In genomic region chr13:20565120-20565736, GRCh38 we compare ENCODE assay signal across 16 cellular contexts. TPM values are rescaled to one million over a fixed set of nuclear protein-coding genes. Genes with fewer than 3 reads are reported as not detected.
DNase-seq lines count a peak whose midpoint lies in the region; ATAC-seq and TF ChIP-seq lines count a peak whose summit lies in the region.
"Had no signal": no experiment of that assay in that cellular context is flagged by ENCODE, and none has a peak within 500 bp of the region (broad histone marks: within the 10 kb centered on the region; RNA-seq: fewer than 3 reads in every experiment).

No MANE protein-coding gene starts in this region.

- POLR2A ChIA-PET in activated CD4-positive, alpha-beta T cell treated with anti-CD3 and anti-CD28 coated beads for 36 hours (lab: Charles Lee): no interaction called here

- no peak for TF ChIP-seq CTCF in natural killer cell (IDR thresholded peaks at IDR 0.05)

- intact Hi-C loops in activated CD4-positive, alpha-beta T cell treated with anti-CD3 and anti-CD28 coated beads for 36 hours (cut with DNase I, micrococcal nuclease): loop anchor here (5.0 to 10.0 kb wide), 2 partner anchors 140 to 892 kb away; partner anchors contain the start of genes IL17D (in 1 of the 2) and ZDHHC20 (in 1 of the 2)
- intact Hi-C loops in activated CD4-positive, alpha-beta T cell treated with anti-CD3 and anti-CD28 coated beads, Interleukin-2, amount 10 ng/mL, durations not matched to agents 24 days and 14 days (cut with micrococcal nuclease): no loop called here
- intact Hi-C loops in natural killer cell (cut with micrococcal nuclease): no loop called here

- peak overlapping the region; percentile 42 for H3K27ac Mint-ChIP-seq in activated CD4-positive, alpha-beta T cell treated with anti-CD3 and anti-CD28 coated beads for 36 hours
- no peak overlapping the region for H3K27ac Mint-ChIP-seq in activated CD4-positive, alpha-beta T cell treated with anti-CD3 and anti-CD28 coated beads, Interleukin-2, amount 10 ng/mL, durations not matched to agents 24 days and 14 days
- H3K27ac Mint-ChIP-seq in activated naive CD8-positive, alpha-beta T cell treated with anti-CD3 and anti-CD28 coated beads, Interleukin-2, amount 50 U/mL, for 24 hours: no peak overlapping the region
- peak overlapping the region in 1 of 2 donors; percentile 34 for H3K27ac Mint-ChIP-seq in natural killer cell

- peaks cover 10% of the 10 kb centered on the region for H3K4me1 Mint-ChIP-seq in activated CD4-positive, alpha-beta T cell treated with anti-CD3 and anti-CD28 coated beads for 36 hours
- H3K4me1 Mint-ChIP-seq in activated CD4-positive, alpha-beta T cell treated with anti-CD3 and anti-CD28 coated beads, Interleukin-2, amount 10 ng/mL, durations not matched to agents 24 days and 14 days: peaks cover 20% of the 10 kb centered on the region
- H3K4me1 Mint-ChIP-seq in activated naive CD8-positive, alpha-beta T cell treated with anti-CD3 and anti-CD28 coated beads, Interleukin-2, amount 50 U/mL, for 24 hours: peaks cover 16% of the 10 kb centered on the region
- peaks cover 14 to 17% of the 10 kb centered on the region in 2 donors for H3K4me1 Mint-ChIP-seq in natural killer cell

- H3K4me3 Mint-ChIP-seq in activated CD4-positive, alpha-beta T cell treated with anti-CD3 and anti-CD28 coated beads for 36 hours: peak overlapping the region; percentile 81
- no peak overlapping the region for H3K4me3 Mint-ChIP-seq in activated CD4-positive, alpha-beta T cell treated with anti-CD3 and anti-CD28 coated beads, Interleukin-2, amount 10 ng/mL, durations not matched to agents 24 days and 14 days
- H3K4me3 Mint-ChIP-seq in activated naive CD8-positive, alpha-beta T cell treated with anti-CD3 and anti-CD28 coated beads, Interleukin-2, amount 50 U/mL, for 24 hours: peak overlapping the region; percentile 44
- peak overlapping the region; percentile 56 for H3K4me3 Mint-ChIP-seq in natural killer cell

- peaks cover 9% of the 10 kb centered on the region for H3K9me3 Mint-ChIP-seq in activated CD4-positive, alpha-beta T cell treated with anti-CD3 and anti-CD28 coated beads for 36 hours (ENCODE audit: low read depth)
- H3K9me3 Mint-ChIP-seq in activated CD4-positive, alpha-beta T cell treated with anti-CD3 and anti-CD28 coated beads, Interleukin-2, amount 10 ng/mL, durations not matched to agents 24 days and 14 days: peaks cover 8% of the 10 kb centered on the region
- H3K9me3 Mint-ChIP-seq in activated naive CD8-positive, alpha-beta T cell treated with anti-CD3 and anti-CD28 coated beads, Interleukin-2, amount 50 U/mL, for 24 hours: peaks cover 15% of the 10 kb centered on the region
- H3K9me3 Mint-ChIP-seq in natural killer cell: peaks cover 2 to 3% of the 10 kb centered on the region in 2 donors

- DNase-seq in activated CD4-positive, alpha-beta T cell treated with anti-CD3 and anti-CD28 coated beads for 36 hours: peak; percentile 20
- DNase-seq in activated CD4-positive, alpha-beta T cell treated with anti-CD3 and anti-CD28 coated beads, Interleukin-2, amount 10 ng/mL, durations not matched to agents 24 days and 14 days: no peak
- DNase-seq in HT-29 (ENCODE audit: low spot score) (peak; percentile 19), natural killer cell (no peak), inferior parietal cortex (ENCODE audit: extremely low spot score) (no peak), caudate nucleus (lab: John Stamatoyannopoulos, UW) (no peak)
- no peak for DNase-seq in activated naive CD8-positive, alpha-beta T cell treated with anti-CD3 and anti-CD28 coated beads, Interleukin-2, amount 50 U/mL, for 24 hours
- DNase-seq: 8988T; activated gamma-delta T cell treated with Interleukin-2 at 50 U/mL for 16 hours; central memory CD4-positive, alpha-beta T cell; NCI-H1694; NCI-H526; sigmoid colon had no signal

- no peak for ATAC-seq in activated CD4-positive, alpha-beta T cell treated with anti-CD3 and anti-CD28 coated beads for 36 hours
- no peak for ATAC-seq in activated naive CD8-positive, alpha-beta T cell treated with anti-CD3 and anti-CD28 coated beads, Interleukin-2, amount 50 U/mL, for 24 hours
- ATAC-seq in natural killer cell (no peak), GM18498 (IDR thresholded peaks at IDR 0.05; ENCODE audit: unreplicated experiment) (no peak)
- ATAC-seq: activated CD4-positive, CD25-positive, alpha-beta regulatory T cell treated with anti-CD3 and anti-CD28 coated beads, Interleukin-2, amount 50 U/mL, for 24 hours; stimulated activated naive CD8-positive, alpha-beta T cell treated with anti-CD3 and anti-CD28 coated beads, Interleukin-15, amount 100 ng/mL, for 72 hours had no signal

- CTCF ChIA-PET in activated CD4-positive, alpha-beta T cell treated with anti-CD3 and anti-CD28 coated beads for 36 hours (lab: Charles Lee): interaction anchor here (0.6 to 0.7 kb wide), 2 partner anchors 11 to 368 kb away, joined by 3 to 4 read pairs; no protein-coding TSS in a partner anchor

- H3K27ac ChIP-seq in caudate nucleus (ENCODE audit: low read depth, low read length): no peak overlapping the region

- no peaks in the 10 kb centered on the region for H3K27me3 Mint-ChIP-seq in activated CD4-positive, alpha-beta T cell treated with anti-CD3 and anti-CD28 coated beads for 36 hours
- H3K27me3 Mint-ChIP-seq in activated CD4-positive, alpha-beta T cell treated with anti-CD3 and anti-CD28 coated beads, Interleukin-2, amount 10 ng/mL, durations not matched to agents 24 days and 14 days: no peaks in the 10 kb centered on the region
- no peaks in the 10 kb centered on the region for H3K27me3 Mint-ChIP-seq in activated naive CD8-positive, alpha-beta T cell treated with anti-CD3 and anti-CD28 coated beads, Interleukin-2, amount 50 U/mL, for 24 hours
- no peaks in the 10 kb centered on the region for H3K27me3 Mint-ChIP-seq in natural killer cell (ENCODE audit: low read depth in 2 of 2)
- H3K27me3 Mint-ChIP-seq: stimulated activated naive CD8-positive, alpha-beta T cell treated with anti-CD3 and anti-CD28 coated beads, Interleukin-15, amount 100 ng/mL, for 72 hours had no signal

- H3K36me3 Mint-ChIP-seq in activated CD4-positive, alpha-beta T cell treated with anti-CD3 and anti-CD28 coated beads for 36 hours (ENCODE audit: low read depth): peaks cover 11% of the 10 kb centered on the region
- H3K36me3 Mint-ChIP-seq in activated CD4-positive, alpha-beta T cell treated with anti-CD3 and anti-CD28 coated beads, Interleukin-2, amount 10 ng/mL, durations not matched to agents 24 days and 14 days (ENCODE audit: low read depth): peaks cover 7% of the 10 kb centered on the region
- peaks cover 8% of the 10 kb centered on the region for H3K36me3 Mint-ChIP-seq in activated naive CD8-positive, alpha-beta T cell treated with anti-CD3 and anti-CD28 coated beads, Interleukin-2, amount 50 U/mL, for 24 hours (ENCODE audit: low read depth)
- no peaks in the 10 kb centered on the region for H3K36me3 Mint-ChIP-seq in natural killer cell

RNA-seq across cellular contexts. Expression of gene IFT88, which starts 1.7 kb away (rescaled TPM):
- total RNA-seq in activated CD4-positive, alpha-beta T cell treated with anti-CD3 and anti-CD28 coated beads for 36 hours: 1 to 10 TPM; 4.7 to 4.8 TPM
- 2.2 and 2.9 TPM in 2 replicates for total RNA-seq in activated CD4-positive, alpha-beta T cell treated with anti-CD3 and anti-CD28 coated beads, Interleukin-2, amount 10 ng/mL, durations not matched to agents 24 days and 14 days
- 7.4 and 9.6 TPM in 2 replicates for total RNA-seq in HT-29 (2014; rRNA removed; shearing (Covaris generic))
- 10 to 100 TPM in 2 of 3 donors, 1 to 10 TPM in 1; 9.2 to 13.9 (median 13.9) TPM for total RNA-seq in natural killer cell

RNA-seq across cellular contexts. Expression of gene CRYL1, which starts 39.6 kb away (rescaled TPM):
- 1 to 10 TPM; 8.5 to 9.1 TPM for total RNA-seq in activated CD4-positive, alpha-beta T cell treated with anti-CD3 and anti-CD28 coated beads for 36 hours
- 5.8 and 7.1 TPM in 2 replicates for total RNA-seq in activated CD4-positive, alpha-beta T cell treated with anti-CD3 and anti-CD28 coated beads, Interleukin-2, amount 10 ng/mL, durations not matched to agents 24 days and 14 days
- total RNA-seq in HT-29 (2014; rRNA removed; shearing (Covaris generic)): 10.2 and 11.1 TPM in 2 replicates
- total RNA-seq in natural killer cell: 10 to 100 TPM; 13.4 to 15.8 (median 14.9) TPM

Comparison
In these comparisons a context has a peak if more than half of its experiments do, and no peak if none do; other contexts are left out.
1. DNase-seq: peak in activated CD4-positive, alpha-beta T cell treated with anti-CD3 and anti-CD28 coated beads for 36 hours (single experiment) and HT-29 (single experiment); none in activated CD4-positive, alpha-beta T cell treated with anti-CD3 and anti-CD28 coated beads, Interleukin-2, amount 10 ng/mL, durations not matched to agents 24 days and 14 days (single experiment), activated naive CD8-positive, alpha-beta T cell treated with anti-CD3 and anti-CD28 coated beads, Interleukin-2, amount 50 U/mL, for 24 hours (single experiment), natural killer cell (single experiment), inferior parietal cortex (single experiment) and caudate nucleus (0 of 61).
2. intact Hi-C loops: an anchor here in activated CD4-positive, alpha-beta T cell treated with anti-CD3 and anti-CD28 coated beads for 36 hours (5.0 to 10.0 kb wide); none called in activated CD4-positive, alpha-beta T cell treated with anti-CD3 and anti-CD28 coated beads, Interleukin-2, amount 10 ng/mL, durations not matched to agents 24 days and 14 days and natural killer cell.